29 cellular contexts compared by ENCODE assay signal in genomic region chr12:123529636-123530035, GRCh38.
"Had no signal": no experiment of that assay in that cellular context is flagged by ENCODE, and none has a peak within 500 bp of the region (broad histone marks: within the 10 kb centered on the region; RNA-seq: fewer than 3 reads in every experiment).

No MANE protein-coding gene starts in this region.

- DNase-seq: activated CD4-positive, alpha-beta memory T cell treated with anti-CD3 and anti-CD28 coated beads, Interleukin-2, amount 10 ng/mL, durations not matched to agents 7 days and 5 days; activated CD4-positive, alpha-beta T cell treated with anti-CD3 and anti-CD28 coated beads, Interleukin-2, amount 10 ng/mL, durations not matched to agents 7 days and 5 days; activated CD4-positive, CD25-positive, alpha-beta regulatory T cell treated with anti-CD3 and anti-CD28 coated beads, Interleukin-2, amount 50 U/mL, for 72 hours; activated CD8-positive, alpha-beta memory T cell treated with anti-CD3 and anti-CD28 coated beads, Interleukin-2, amount 50 U/mL, for 48 hours; activated gamma-delta T cell treated with Interleukin-2 at 50 U/mL for 16 hours; activated naive CD8-positive, alpha-beta T cell treated with anti-CD3 and anti-CD28 coated beads, Interleukin-2, amount 50 U/mL, for 24 hours; activated T-cell treated with anti-CD3 and anti-CD28 coated beads, Interleukin-2, amount 50 U/mL, for 4 hours; amygdala; endodermal cell; foreskin keratinocyte; heart right ventricle; kidney glomerular epithelial cell; left ventricle myocardium superior; naive B cell; nucleus accumbens; stimulated activated CD4-positive, alpha-beta T cell treated with anti-CD3 and anti-CD28 coated beads, Interleukin-15, amount 100 ng/mL, for 24 hours; stimulated activated CD4-positive, alpha-beta T cell treated with anti-CD3 and anti-CD28 coated beads, Interleukin-2, amount 100 ng/mL, for 24 hours; stimulated activated naive CD4-positive, alpha-beta T cell; T-helper 2 cell; transverse colon; uterus had no signal

- H3K4me3 Mint-ChIP-seq: activated CD4-positive, alpha-beta memory T cell treated with anti-CD3 and anti-CD28 coated beads, Interleukin-2, amount 10 ng/mL, durations not matched to agents 7 days and 5 days; activated CD4-positive, alpha-beta T cell treated with anti-CD3 and anti-CD28 coated beads, Interleukin-2, amount 10 ng/mL, durations not matched to agents 7 days and 5 days; activated naive CD4-positive, alpha-beta T cell treated with anti-CD3 and anti-CD28 coated beads, Interleukin-2, amount 50 U/mL, for 24 hours; activated naive CD8-positive, alpha-beta T cell treated with anti-CD3 and anti-CD28 coated beads, Interleukin-2, amount 50 U/mL, for 24 hours; activated T-cell treated with anti-CD3 and anti-CD28 coated beads, Interleukin-2, amount 50 U/mL, for 4 hours; activated T-helper 17 cell treated with anti-CD3 and anti-CD28 coated beads, Interleukin-2, amount 50 U/mL, for 72 hours; central memory CD8-positive, alpha-beta T cell; dendritic cell treated with granulocyte-macrophage colony-stimulating factor and Interleukin-4, amounts not matched to agents 40 ng/mL and 50 ng/mL, for 4 days; endodermal cell; naive B cell had no signal

- H3K9me3 Mint-ChIP-seq: activated CD4-positive, alpha-beta memory T cell treated with anti-CD3 and anti-CD28 coated beads, Interleukin-2, amount 10 ng/mL, durations not matched to agents 7 days and 5 days; activated CD4-positive, alpha-beta T cell treated with anti-CD3 and anti-CD28 coated beads, Interleukin-2, amount 10 ng/mL, durations not matched to agents 7 days and 5 days; activated naive CD4-positive, alpha-beta T cell treated with anti-CD3 and anti-CD28 coated beads, Interleukin-2, amount 50 U/mL, for 24 hours; activated naive CD8-positive, alpha-beta T cell treated with anti-CD3 and anti-CD28 coated beads, Interleukin-2, amount 50 U/mL, for 24 hours; activated T-cell treated with anti-CD3 and anti-CD28 coated beads, Interleukin-2, amount 50 U/mL, for 4 hours; activated T-helper 17 cell treated with anti-CD3 and anti-CD28 coated beads, Interleukin-2, amount 50 U/mL, for 72 hours; central memory CD8-positive, alpha-beta T cell; dendritic cell treated with granulocyte-macrophage colony-stimulating factor and Interleukin-4, amounts not matched to agents 40 ng/mL and 50 ng/mL, for 4 days; naive B cell had no signal

- H3K27ac Mint-ChIP-seq: activated CD4-positive, alpha-beta memory T cell treated with anti-CD3 and anti-CD28 coated beads, Interleukin-2, amount 10 ng/mL, durations not matched to agents 7 days and 5 days; activated CD4-positive, alpha-beta T cell treated with anti-CD3 and anti-CD28 coated beads, Interleukin-2, amount 10 ng/mL, durations not matched to agents 7 days and 5 days; activated naive CD8-positive, alpha-beta T cell treated with anti-CD3 and anti-CD28 coated beads, Interleukin-2, amount 50 U/mL, for 24 hours; dendritic cell treated with granulocyte-macrophage colony-stimulating factor and Interleukin-4, amounts not matched to agents 40 ng/mL and 50 ng/mL, for 4 days; endodermal cell had no signal

- H3K9me3 ChIP-seq: breast epithelium, esophagus muscularis mucosa, heart right ventricle, transverse colon, uterus had no signal

- H3K9ac ChIP-seq: parathyroid adenoma had no signal

- ATAC-seq: activated naive CD8-positive, alpha-beta T cell treated with anti-CD3 and anti-CD28 coated beads, Interleukin-2, amount 50 U/mL, for 24 hours; activated T-cell treated with anti-CD3 and anti-CD28 coated beads, Interleukin-2, amount 50 U/mL, for 4 hours; activated T-helper 17 cell treated with anti-CD3 and anti-CD28 coated beads, Interleukin-2, amount 50 U/mL, for 72 hours; foreskin keratinocyte; heart right ventricle; left ventricle myocardium superior; right cardiac atrium had no signal

- H3K4me3 ChIP-seq: breast epithelium, esophagus muscularis mucosa, heart right ventricle, transverse colon, uterus had no signal

- H3K36me3 Mint-ChIP-seq: activated naive CD4-positive, alpha-beta T cell treated with anti-CD3 and anti-CD28 coated beads, Interleukin-2, amount 50 U/mL, for 24 hours had no signal

- H3K27me3 Mint-ChIP-seq: activated naive CD4-positive, alpha-beta T cell treated with anti-CD3 and anti-CD28 coated beads, Interleukin-2, amount 50 U/mL, for 24 hours; activated naive CD8-positive, alpha-beta T cell treated with anti-CD3 and anti-CD28 coated beads, Interleukin-2, amount 50 U/mL, for 24 hours; activated T-helper 17 cell treated with anti-CD3 and anti-CD28 coated beads, Interleukin-2, amount 50 U/mL, for 72 hours; central memory CD8-positive, alpha-beta T cell had no signal

- H3K27me3 ChIP-seq: breast epithelium, foreskin keratinocyte, transverse colon, uterus had no signal

- H3K27ac ChIP-seq: breast epithelium, foreskin keratinocyte, parathyroid adenoma, transverse colon, uterus had no signal

- H3K36me3 ChIP-seq: breast epithelium, transverse colon, uterus had no signal
